ENCODE assay signal across 15 cellular contexts in genomic region chr9:136111190-136111589, GRCh38. TPM values are rescaled to one million over a fixed set of nuclear protein-coding genes. Genes with fewer than 3 reads are reported as not detected.
DNase-seq lines count a peak whose midpoint lies in the region; ATAC-seq and TF ChIP-seq lines count a peak whose summit lies in the region.
"Had no signal": no experiment of that assay in that cellular context is flagged by ENCODE, and none has a peak within 500 bp of the region (broad histone marks: within the 10 kb centered on the region; RNA-seq: fewer than 3 reads in every experiment).

No MANE protein-coding gene starts in this region.

- H3K4me1 Mint-ChIP-seq in CD4-positive, CD25-positive, alpha-beta regulatory T cell, result peaks cover 4 to 84% (median 32%) of the 10 kb centered on the region in 4 donors
- H3K4me1 Mint-ChIP-seq in glutamatergic neuron (ENCODE audit: low read depth, unreplicated experiment), result peaks cover 8% of the 10 kb centered on the region

- DNase-seq in CD4-positive, CD25-positive, alpha-beta regulatory T cell, result no peak
- no peak for DNase-seq in activated naive CD4-positive, alpha-beta T cell treated with anti-CD3 and anti-CD28 coated beads, Interleukin-2, amount 50 U/mL, for 72 hours (ENCODE audit: low spot score in 2 of 2)
- DNase-seq in DMS53 (lab: John Stamatoyannopoulos, UW) (no peak), NCI-H128 (lab: John Stamatoyannopoulos, UW; ENCODE audit: unreplicated experiment) (no peak), glutamatergic neuron (no peak)
- DNase-seq: activated CD4-positive, alpha-beta T cell treated with anti-CD3 and anti-CD28 coated beads, Interleukin-2, amount 50 U/mL, for 4 hours; COR-L47; effector CD4-positive, alpha-beta T cell; foreskin fibroblast; islet precursor cell; NCI-H2081; nephron progenitor cell; sigmoid colon had no signal

- no peak for TF ChIP-seq CTCF in glutamatergic neuron (IDR thresholded peaks at IDR 0.05; ENCODE audit: partially characterized antibody, unreplicated experiment)

- peak overlapping the region; percentile 42 to 93 (median 89) for H3K27ac Mint-ChIP-seq in CD4-positive, CD25-positive, alpha-beta regulatory T cell
- H3K27ac Mint-ChIP-seq in activated naive CD4-positive, alpha-beta T cell treated with anti-CD3 and anti-CD28 coated beads, Interleukin-2, amount 50 U/mL, for 72 hours, result peak overlapping the region; percentile 86 to 98
- no peak overlapping the region for H3K27ac Mint-ChIP-seq in glutamatergic neuron (ENCODE audit: unreplicated experiment)
- H3K27ac Mint-ChIP-seq: nephron progenitor cell had no signal

- H3K36me3 ChIP-seq in CD4-positive, CD25-positive, alpha-beta regulatory T cell (ENCODE audit: control insufficient read depth, insufficient read depth, low read length), result no peaks in the 10 kb centered on the region
- H3K36me3 ChIP-seq in muscle layer of colon (ENCODE audit: insufficient read depth, low read length), result peaks cover 18% of the 10 kb centered on the region

- H3K4me1 ChIP-seq in CD4-positive, CD25-positive, alpha-beta regulatory T cell (ENCODE audit: control insufficient read depth, insufficient read depth, low read length, poor library complexity, severe bottlenecking), result peaks cover 76% of the 10 kb centered on the region
- peaks cover 22% of the 10 kb centered on the region for H3K4me1 ChIP-seq in muscle layer of colon (ENCODE audit: insufficient read depth, low read length)

- H3K9me3 ChIP-seq in CD4-positive, CD25-positive, alpha-beta regulatory T cell (ENCODE audit: control insufficient read depth in 2 of 2, low read length in 2 of 2), result no peaks in the 10 kb centered on the region
- no peaks in the 10 kb centered on the region for H3K9me3 ChIP-seq in muscle layer of colon (ENCODE audit: low read length)
- H3K9me3 ChIP-seq: sigmoid colon had no signal

- H3K9ac ChIP-seq in muscle layer of colon (ENCODE audit: low read length), result no peak overlapping the region

- no peaks in the 10 kb centered on the region for H3K27me3 Mint-ChIP-seq in CD4-positive, CD25-positive, alpha-beta regulatory T cell
- peaks cover 4% of the 10 kb centered on the region for H3K27me3 Mint-ChIP-seq in glutamatergic neuron (ENCODE audit: unreplicated experiment)

- H3K36me3 Mint-ChIP-seq in CD4-positive, CD25-positive, alpha-beta regulatory T cell, result no peaks in the 10 kb centered on the region
- H3K36me3 Mint-ChIP-seq in activated naive CD4-positive, alpha-beta T cell treated with anti-CD3 and anti-CD28 coated beads, Interleukin-2, amount 50 U/mL, for 72 hours, result peaks cover 0 to 15% of the 10 kb centered on the region in 2 donors
- H3K36me3 Mint-ChIP-seq in glutamatergic neuron (ENCODE audit: unreplicated experiment), result no peaks in the 10 kb centered on the region

- peak overlapping the region; percentile 57 to 87 (median 72) for H3K4me3 Mint-ChIP-seq in CD4-positive, CD25-positive, alpha-beta regulatory T cell
- H3K4me3 Mint-ChIP-seq in glutamatergic neuron (ENCODE audit: unreplicated experiment), result no peak overlapping the region
- H3K4me3 Mint-ChIP-seq: nephron progenitor cell had no signal

- peak; percentile 46 for TF ChIP-seq POLR2A in GM19193 (IDR thresholded peaks at IDR 0.05; ENCODE audit: extremely low read depth, insufficient read depth, insufficient read length)

- H3K4me3 ChIP-seq in CD4-positive, CD25-positive, alpha-beta regulatory T cell (ENCODE audit: low read depth, low read length), result no peak overlapping the region
- no peak overlapping the region for H3K4me3 ChIP-seq in muscle layer of colon (ENCODE audit: low read depth in 1 of 2, low read length in 2 of 2)

- no peak for ATAC-seq in CD4-positive, CD25-positive, alpha-beta regulatory T cell (ENCODE audit: low read depth in 2 of 2)
- no peak for ATAC-seq in activated naive CD4-positive, alpha-beta T cell treated with anti-CD3 and anti-CD28 coated beads, Interleukin-2, amount 50 U/mL, for 72 hours

- no peaks in the 10 kb centered on the region for H3K9me3 Mint-ChIP-seq in CD4-positive, CD25-positive, alpha-beta regulatory T cell
- no peaks in the 10 kb centered on the region for H3K9me3 Mint-ChIP-seq in activated naive CD4-positive, alpha-beta T cell treated with anti-CD3 and anti-CD28 coated beads, Interleukin-2, amount 50 U/mL, for 72 hours
- H3K9me3 Mint-ChIP-seq in glutamatergic neuron (ENCODE audit: unreplicated experiment), result no peaks in the 10 kb centered on the region
- H3K9me3 Mint-ChIP-seq: nephron progenitor cell had no signal

- peak overlapping the region; percentile 83 for H3K27ac ChIP-seq in CD4-positive, CD25-positive, alpha-beta regulatory T cell (ENCODE audit: insufficient read depth, low read length, poor library complexity, severe bottlenecking)
- peak overlapping the region; percentile 91 for H3K27ac ChIP-seq in muscle layer of colon (ENCODE audit: low read depth, low read length)

- no peaks in the 10 kb centered on the region for H3K27me3 ChIP-seq in CD4-positive, CD25-positive, alpha-beta regulatory T cell (ENCODE audit: control insufficient read depth, insufficient read depth, low read length)
- H3K27me3 ChIP-seq in muscle layer of colon (ENCODE audit: control insufficient read depth in 1 of 2, insufficient read depth in 2 of 2, low read length in 2 of 2), result no peaks in the 10 kb centered on the region
- H3K27me3 ChIP-seq: sigmoid colon had no signal

RNA-seq across cellular contexts. Expression of gene TMEM250, which starts 7.5 kb away (rescaled TPM):
- 21.5 TPM for total RNA-seq in CD4-positive, CD25-positive, alpha-beta regulatory T cell
- 10 to 100 TPM; 44.7 to 55.6 (median 45.7) TPM for polyA plus RNA-seq in CD4-positive, CD25-positive, alpha-beta regulatory T cell
- total RNA-seq in activated naive CD4-positive, alpha-beta T cell treated with anti-CD3 and anti-CD28 coated beads, Interleukin-2, amount 50 U/mL, for 72 hours, result 10 to 100 TPM; 13.3 to 26.2 TPM
- total RNA-seq in glutamatergic neuron (ENCODE audit: unreplicated experiment), result 16.0 TPM

RNA-seq across cellular contexts. Expression of gene NACC2, which starts 16.1 kb away (rescaled TPM):
- total RNA-seq in CD4-positive, CD25-positive, alpha-beta regulatory T cell, result 4.8 TPM
- 1 to 10 TPM in 2 of 4 donors, under 1 TPM in 2; 0.76 to 1.9 (median 0.92) TPM for polyA plus RNA-seq in CD4-positive, CD25-positive, alpha-beta regulatory T cell
- 10 to 100 TPM in 1 of 2 donors, 1 to 10 TPM in 1; 4.5 to 10.0 TPM for total RNA-seq in activated naive CD4-positive, alpha-beta T cell treated with anti-CD3 and anti-CD28 coated beads, Interleukin-2, amount 50 U/mL, for 72 hours
- total RNA-seq in glutamatergic neuron (ENCODE audit: unreplicated experiment), result 3.9 TPM
